18 cellular contexts compared by ENCODE assay signal in genomic region chr1:206963740-206964139, GRCh38. TPM values are rescaled to one million over a fixed set of nuclear protein-coding genes. Genes with fewer than 3 reads are reported as not detected.
DNase-seq lines count a peak whose midpoint lies in the region; ATAC-seq lines count a peak whose summit lies in the region.
"Had no signal": no experiment of that assay in that cellular context is flagged by ENCODE, and none has a peak within 500 bp of the region (broad histone marks: within the 10 kb centered on the region; RNA-seq: fewer than 3 reads in every experiment).

No MANE protein-coding gene starts in this region.

- H3K27ac Mint-ChIP-seq in activated naive CD8-positive, alpha-beta T cell treated with anti-CD3 and anti-CD28 coated beads, Interleukin-2, amount 10 ng/mL, durations not matched to agents 7 days and 5 days: peak overlapping the region; percentile 61
- H3K27ac Mint-ChIP-seq in activated naive CD8-positive, alpha-beta T cell treated with anti-CD3 and anti-CD28 coated beads for 36 hours: no peak overlapping the region
- H3K27ac Mint-ChIP-seq: CD4-positive, alpha-beta T cell; H9 had no signal

- no peaks in the 10 kb centered on the region for H3K27me3 Mint-ChIP-seq in activated naive CD8-positive, alpha-beta T cell treated with anti-CD3 and anti-CD28 coated beads, Interleukin-2, amount 10 ng/mL, durations not matched to agents 7 days and 5 days
- H3K27me3 Mint-ChIP-seq in activated naive CD8-positive, alpha-beta T cell treated with anti-CD3 and anti-CD28 coated beads for 36 hours: no peaks in the 10 kb centered on the region
- H3K27me3 Mint-ChIP-seq: CD4-positive, alpha-beta T cell had no signal

- ATAC-seq in activated naive CD8-positive, alpha-beta T cell treated with anti-CD3 and anti-CD28 coated beads, Interleukin-2, amount 10 ng/mL, durations not matched to agents 7 days and 5 days (ENCODE audit: low read depth): no peak
- ATAC-seq: GM12878 had no signal

- POLR2A ChIA-PET in activated naive CD8-positive, alpha-beta T cell treated with anti-CD3 and anti-CD28 coated beads, Interleukin-2, amount 10 ng/mL, durations not matched to agents 7 days and 5 days (lab: Charles Lee): no interaction called here

- DNase-seq in activated naive CD8-positive, alpha-beta T cell treated with anti-CD3 and anti-CD28 coated beads, Interleukin-2, amount 10 ng/mL, durations not matched to agents 7 days and 5 days: no peak
- DNase-seq in activated naive CD8-positive, alpha-beta T cell treated with anti-CD3 and anti-CD28 coated beads for 36 hours: no peak
- DNase-seq in SW480 (ENCODE audit: low spot score) (peak; percentile 17), mesenteric fat pad (ENCODE audit: low spot score) (peak; percentile 37), NCI-H1417 treated with DMSO at 0.1 percent for 48 hours (lab: John Stamatoyannopoulos, UW) (no peak), NCI-H146 (lab: John Stamatoyannopoulos, UW) (no peak), putamen (ENCODE audit: low spot score) (no peak)
- no peak for DNase-seq in activated T-cell treated with anti-CD3 and anti-CD28 coated beads, Interleukin-2, amount 50 U/mL, for 1 hour
- DNase-seq: 8988T; ACHN; C1 segment of cervical spinal cord; Calu3; CD4-positive, alpha-beta T cell; DMS 273 treated with DMSO at 0.1 percent for 48 hours; GOT3; H9 had no signal

- H3K9me3 Mint-ChIP-seq in activated naive CD8-positive, alpha-beta T cell treated with anti-CD3 and anti-CD28 coated beads, Interleukin-2, amount 10 ng/mL, durations not matched to agents 7 days and 5 days: no peaks in the 10 kb centered on the region
- H3K9me3 Mint-ChIP-seq in activated naive CD8-positive, alpha-beta T cell treated with anti-CD3 and anti-CD28 coated beads for 36 hours: no peaks in the 10 kb centered on the region
- H3K9me3 Mint-ChIP-seq: CD4-positive, alpha-beta T cell; H9 had no signal

- peaks cover 53% of the 10 kb centered on the region for H3K4me1 Mint-ChIP-seq in activated naive CD8-positive, alpha-beta T cell treated with anti-CD3 and anti-CD28 coated beads, Interleukin-2, amount 10 ng/mL, durations not matched to agents 7 days and 5 days
- H3K4me1 Mint-ChIP-seq in activated naive CD8-positive, alpha-beta T cell treated with anti-CD3 and anti-CD28 coated beads for 36 hours: peaks cover 28% of the 10 kb centered on the region
- H3K4me1 Mint-ChIP-seq: H9 had no signal

- no peaks in the 10 kb centered on the region for H3K36me3 Mint-ChIP-seq in activated naive CD8-positive, alpha-beta T cell treated with anti-CD3 and anti-CD28 coated beads, Interleukin-2, amount 10 ng/mL, durations not matched to agents 7 days and 5 days
- H3K36me3 Mint-ChIP-seq in activated naive CD8-positive, alpha-beta T cell treated with anti-CD3 and anti-CD28 coated beads for 36 hours: no peaks in the 10 kb centered on the region

- H3K4me3 Mint-ChIP-seq in activated naive CD8-positive, alpha-beta T cell treated with anti-CD3 and anti-CD28 coated beads, Interleukin-2, amount 10 ng/mL, durations not matched to agents 7 days and 5 days: no peak overlapping the region
- H3K4me3 Mint-ChIP-seq in activated naive CD8-positive, alpha-beta T cell treated with anti-CD3 and anti-CD28 coated beads for 36 hours: no peak overlapping the region
- H3K4me3 Mint-ChIP-seq: CD4-positive, alpha-beta T cell; H9 had no signal

RNA-seq across cellular contexts. Expression of gene FCAMR, which starts 6.5 kb away (rescaled TPM):
- under 1 TPM in 1 of 2 experiments, not detected in 1; 0.22 TPM for total RNA-seq in activated naive CD8-positive, alpha-beta T cell treated with anti-CD3 and anti-CD28 coated beads, Interleukin-2, amount 10 ng/mL, durations not matched to agents 7 days and 5 days
- total RNA-seq in activated naive CD8-positive, alpha-beta T cell treated with anti-CD3 and anti-CD28 coated beads for 36 hours: not detected
- not detected for total RNA-seq in mesenteric fat pad
- total RNA-seq: Calu3; CD4-positive, alpha-beta T cell; G401; H9 had no signal

RNA-seq across cellular contexts. Expression of gene PIGR, which starts 17.5 kb away (rescaled TPM):
- not detected for total RNA-seq in activated naive CD8-positive, alpha-beta T cell treated with anti-CD3 and anti-CD28 coated beads, Interleukin-2, amount 10 ng/mL, durations not matched to agents 7 days and 5 days
- under 1 TPM; 0.08 to 0.10 TPM for total RNA-seq in activated naive CD8-positive, alpha-beta T cell treated with anti-CD3 and anti-CD28 coated beads for 36 hours
- 6.9 TPM for total RNA-seq in mesenteric fat pad
- total RNA-seq: CD4-positive, alpha-beta T cell; G401; H9 had no signal

RNA-seq across cellular contexts. Expression of gene FCMR, which starts 42.0 kb away (rescaled TPM):
- 100 to 1,000 TPM; 145 to 159 TPM for total RNA-seq in activated naive CD8-positive, alpha-beta T cell treated with anti-CD3 and anti-CD28 coated beads, Interleukin-2, amount 10 ng/mL, durations not matched to agents 7 days and 5 days
- 10 to 100 TPM; 42.9 to 45.5 TPM for total RNA-seq in activated naive CD8-positive, alpha-beta T cell treated with anti-CD3 and anti-CD28 coated beads for 36 hours
- total RNA-seq in mesenteric fat pad: 5.8 TPM
- total RNA-seq: G401, H9 had no signal

Comparison
In these comparisons a context has a peak if more than half of its experiments do, and no peak if none do; other contexts are left out.
1. DNase-seq: peak in SW480 (single experiment) and mesenteric fat pad (single experiment); none in activated naive CD8-positive, alpha-beta T cell treated with anti-CD3 and anti-CD28 coated beads, Interleukin-2, amount 10 ng/mL, durations not matched to agents 7 days and 5 days (single experiment), activated naive CD8-positive, alpha-beta T cell treated with anti-CD3 and anti-CD28 coated beads for 36 hours (single experiment), NCI-H1417 treated with DMSO at 0.1 percent for 48 hours (single experiment), NCI-H146 (single experiment), putamen (single experiment) and activated T-cell treated with anti-CD3 and anti-CD28 coated beads, Interleukin-2, amount 50 U/mL, for 1 hour (single experiment).